Comparison of ENCODE assay signal across 8 cellular contexts in the genomic region with DNA sequence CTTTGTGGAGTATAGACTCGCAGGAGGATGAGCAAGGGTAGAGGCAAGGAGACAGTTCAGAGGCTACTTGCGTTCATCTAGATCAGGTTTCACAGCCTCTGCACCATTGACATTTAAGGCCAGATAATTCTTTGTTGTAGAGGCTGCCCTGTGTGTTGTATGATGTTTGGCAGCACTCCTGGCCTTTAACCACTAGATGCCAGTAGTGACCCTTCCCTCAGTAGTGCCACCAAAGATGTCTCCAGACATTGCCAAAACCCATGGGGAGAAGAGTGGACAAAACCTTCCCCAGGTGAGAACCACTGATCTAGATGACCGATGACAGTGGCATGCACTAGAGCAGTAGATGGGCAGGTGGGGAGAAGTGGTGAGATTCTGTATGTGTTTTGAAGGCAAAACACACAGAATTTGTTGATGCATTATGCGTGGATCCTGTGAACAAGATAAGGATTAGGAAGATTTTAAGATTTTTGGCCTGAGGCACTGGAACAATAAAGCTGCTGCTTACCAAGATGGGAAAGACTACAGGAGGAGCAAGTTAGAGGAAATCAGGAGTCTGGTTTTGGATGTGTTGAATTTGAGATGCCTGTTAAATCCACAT. TPM values are rescaled to one million over a fixed set of nuclear protein-coding genes. Genes with fewer than 3 reads are reported as not detected.
DNase-seq lines count a peak whose midpoint lies in the region; ATAC-seq and TF ChIP-seq lines count a peak whose summit lies in the region.

No MANE protein-coding gene starts in this region.

- DNase-seq in AG09309 (ENCODE audit: low read depth) (no peak), NCI-H1092 treated with DMSO at 0.1 percent for 48 hours (lab: John Stamatoyannopoulos, UW) (peak; percentile 83), WERI-Rb-1 (peak; percentile 66), right cardiac atrium (no peak), superior temporal gyrus (ENCODE audit: extremely low spot score) (peak; percentile 64), occipital lobe (lab: John Stamatoyannopoulos, UW) (no peak)

- no peak overlapping the region for H3K4me3 ChIP-seq in AG09309 (ENCODE audit: control insufficient read depth, low read depth, low read length)
- H3K4me3 ChIP-seq in WERI-Rb-1 (ENCODE audit: low read depth, low read length), result no peak overlapping the region
- no peak overlapping the region for H3K4me3 ChIP-seq in right cardiac atrium (ENCODE audit: low read length)

- no peaks in the 10 kb centered on the region for H3K4me1 ChIP-seq in right cardiac atrium (ENCODE audit: control insufficient read depth, insufficient read depth, low read length)

- 69% methylated on average over 4 of the region's 4 CpGs for WGBS in right cardiac atrium

- peak; percentile 59 to 63 for ATAC-seq in right cardiac atrium
- ATAC-seq in GM19455 (IDR thresholded peaks at IDR 0.05; ENCODE audit: unreplicated experiment), result no peak

- H3K36me3 ChIP-seq in WERI-Rb-1, result no peaks in the 10 kb centered on the region

- H3K27me3 ChIP-seq in WERI-Rb-1 (ENCODE audit: insufficient read depth, low read depth, severe bottlenecking), result no peaks in the 10 kb centered on the region
- no peaks in the 10 kb centered on the region for H3K27me3 ChIP-seq in right cardiac atrium (ENCODE audit: control insufficient read depth, insufficient read depth)

- H3K27ac ChIP-seq in WERI-Rb-1, result no peak overlapping the region; the same call in 1 of the 2 replicates
- H3K27ac ChIP-seq in right cardiac atrium (ENCODE audit: low read length), result no peak overlapping the region

- TF ChIP-seq CTCF in AG09309 (IDR thresholded peaks at IDR 0.05; ENCODE audit: control insufficient read depth, insufficient read depth, low read depth, low read length, missing control alignments) (peak; percentile 68), GM12873 (IDR thresholded peaks at IDR 0.05; ENCODE audit: insufficient read depth, low read depth, low read length, missing control alignments) (peak; percentile 75), WERI-Rb-1 (IDR thresholded peaks at IDR 0.05; ENCODE audit: low read depth, low read length) (peak; percentile 93)

- intact Hi-C loops in right cardiac atrium (cut with DNase I), result no loop called here

- H3K9me3 ChIP-seq in WERI-Rb-1 (ENCODE audit: severe bottlenecking) (peaks cover 6% of the 10 kb centered on the region), right cardiac atrium (ENCODE audit: control insufficient read depth, low read length) (no peaks in the 10 kb centered on the region)

RNA-seq across cellular contexts. Expression of a gene that starts 9.9 kb away (rescaled TPM):
- total RNA-seq in right cardiac atrium, result 10 to 100 TPM; 27.6 to 43.9 (median 41.2) TPM
- 19.4 TPM for polyA plus RNA-seq in right cardiac atrium
- 36.3 TPM for total RNA-seq in occipital lobe

Comparison
In these comparisons a context has a peak if more than half of its experiments do, and no peak if none do; other contexts are left out.
1. DNase-seq: peak in NCI-H1092 treated with DMSO at 0.1 percent for 48 hours (single experiment), WERI-Rb-1 (single experiment) and superior temporal gyrus (single experiment); none in AG09309 (single experiment), right cardiac atrium (0 of 3) and occipital lobe (single experiment).
2. Peak in every context shown above with its lines, with median percentiles within 50 percentile points of each other: CTCF ChIP-seq.